ENCODE assay signal across 15 cellular contexts in genomic region chr13:40063278-40063698, GRCh38.
A peak's percentile ranks its signal among the peaks of the same experiment; 100 is the strongest.
DNase-seq lines count a peak whose midpoint lies in the region; ATAC-seq and TF ChIP-seq lines count a peak whose summit lies in the region.
"Had no signal": no experiment of that assay in that cellular context is flagged by ENCODE, and none has a peak within 500 bp of the region (broad histone marks: within the 10 kb centered on the region; RNA-seq: fewer than 3 reads in every experiment).

No MANE protein-coding gene starts in this region.

- TF ChIP-seq CTCF in AG10803 (conservative IDR thresholded peaks at IDR 0.05; ENCODE audit: low read length) (no peak), neural crest cell (conservative IDR thresholded peaks at IDR 0.05) (no peak), GM10266 (IDR thresholded peaks at IDR 0.05; ENCODE audit: control insufficient read depth, insufficient read depth, low read depth, missing control alignments) (no peak)

- H3K4me3 ChIP-seq in AG10803 (ENCODE audit: low read length), result no peak overlapping the region
- H3K4me3 ChIP-seq in effector memory CD4-positive, alpha-beta T cell (ENCODE audit: insufficient read depth, low read depth, low read length, poor library complexity, severe bottlenecking), result no peak overlapping the region

- H3K4me1 ChIP-seq in effector memory CD4-positive, alpha-beta T cell (ENCODE audit: control insufficient read depth, insufficient read depth, low read length, poor library complexity, severe bottlenecking), result no peaks in the 10 kb centered on the region

- H3K4me1 Mint-ChIP-seq in activated naive CD8-positive, alpha-beta T cell treated with anti-CD3 and anti-CD28 coated beads, Interleukin-2, amount 50 U/mL, for 24 hours, result peaks cover 52% of the 10 kb centered on the region
- peaks cover 17% of the 10 kb centered on the region for H3K4me1 Mint-ChIP-seq in neural crest cell

- no peaks in the 10 kb centered on the region for H3K9me3 Mint-ChIP-seq in activated naive CD8-positive, alpha-beta T cell treated with anti-CD3 and anti-CD28 coated beads, Interleukin-2, amount 50 U/mL, for 24 hours
- H3K9me3 Mint-ChIP-seq in neural crest cell, result no peaks in the 10 kb centered on the region
- H3K9me3 Mint-ChIP-seq: H9, nephron had no signal

- no peak overlapping the region for H3K27ac ChIP-seq in effector memory CD4-positive, alpha-beta T cell (ENCODE audit: insufficient read depth, low read length, poor library complexity, severe bottlenecking)

- DNase-seq in AG10803 (ENCODE audit: low read depth) (peak; percentile 44), NCI-H1694 (lab: John Stamatoyannopoulos, UW) (peak; percentile 97), neural crest cell (ENCODE audit: low read depth, low spot score) (no peak), NCI-H187 (lab: John Stamatoyannopoulos, UW) (no peak), GM10266 (ENCODE audit: extremely low spot score) (no peak)
- no peak for DNase-seq in activated naive CD8-positive, alpha-beta T cell treated with anti-CD3 and anti-CD28 coated beads, Interleukin-2, amount 50 U/mL, for 24 hours
- no peak for DNase-seq in activated effector memory CD4-positive, alpha-beta T cell treated with Interleukin-2 at 50 U/mL for 16 hours
- no peak for DNase-seq in effector memory CD4-positive, alpha-beta T cell
- DNase-seq: AML-193, dermis blood vessel endothelial cell, H9, NCI-H1436, NCI-H524 treated with DMSO at 0.1 percent for 48 hours, SW 1271 had no signal

- H3K27me3 ChIP-seq in effector memory CD4-positive, alpha-beta T cell (replicated peaks; ENCODE audit: control insufficient read depth, insufficient read depth, low read length, poor library complexity, severe bottlenecking), result no peaks in the 10 kb centered on the region

- H3K4me3 Mint-ChIP-seq in activated naive CD8-positive, alpha-beta T cell treated with anti-CD3 and anti-CD28 coated beads, Interleukin-2, amount 50 U/mL, for 24 hours, result no peak overlapping the region
- no peak overlapping the region for H3K4me3 Mint-ChIP-seq in neural crest cell
- H3K4me3 Mint-ChIP-seq: H9, nephron had no signal

- ATAC-seq in activated naive CD8-positive, alpha-beta T cell treated with anti-CD3 and anti-CD28 coated beads, Interleukin-2, amount 50 U/mL, for 24 hours, result no peak

- no peaks in the 10 kb centered on the region for H3K9me3 ChIP-seq in effector memory CD4-positive, alpha-beta T cell (ENCODE audit: control insufficient read depth, low read length)

- no peaks in the 10 kb centered on the region for H3K36me3 ChIP-seq in effector memory CD4-positive, alpha-beta T cell (ENCODE audit: control insufficient read depth, insufficient read depth, low read length)

- H3K27me3 Mint-ChIP-seq in activated naive CD8-positive, alpha-beta T cell treated with anti-CD3 and anti-CD28 coated beads, Interleukin-2, amount 50 U/mL, for 24 hours, result no peaks in the 10 kb centered on the region
- no peaks in the 10 kb centered on the region for H3K27me3 Mint-ChIP-seq in neural crest cell (ENCODE audit: low read depth)

- H3K36me3 Mint-ChIP-seq in activated naive CD8-positive, alpha-beta T cell treated with anti-CD3 and anti-CD28 coated beads, Interleukin-2, amount 50 U/mL, for 24 hours (ENCODE audit: low read depth), result no peaks in the 10 kb centered on the region
- no peaks in the 10 kb centered on the region for H3K36me3 Mint-ChIP-seq in neural crest cell (ENCODE audit: low read depth)

- peak overlapping the region; percentile 15 for H3K27ac Mint-ChIP-seq in activated naive CD8-positive, alpha-beta T cell treated with anti-CD3 and anti-CD28 coated beads, Interleukin-2, amount 50 U/mL, for 24 hours
- peak overlapping the region; percentile 46 for H3K27ac Mint-ChIP-seq in neural crest cell (ENCODE audit: unreplicated experiment)
- H3K27ac Mint-ChIP-seq: nephron had no signal

Comparison
In these comparisons a context has a peak if more than half of its experiments do, and no peak if none do; other contexts are left out.
1. DNase-seq: peak in AG10803 (single experiment) and NCI-H1694 (single experiment); none in activated naive CD8-positive, alpha-beta T cell treated with anti-CD3 and anti-CD28 coated beads, Interleukin-2, amount 50 U/mL, for 24 hours (single experiment), neural crest cell (single experiment), NCI-H187 (0 of 2), activated effector memory CD4-positive, alpha-beta T cell treated with Interleukin-2 at 50 U/mL for 16 hours (single experiment), effector memory CD4-positive, alpha-beta T cell (0 of 3) and GM10266 (single experiment).